ENCODE assay signal across 24 cellular contexts in the genomic region with DNA sequence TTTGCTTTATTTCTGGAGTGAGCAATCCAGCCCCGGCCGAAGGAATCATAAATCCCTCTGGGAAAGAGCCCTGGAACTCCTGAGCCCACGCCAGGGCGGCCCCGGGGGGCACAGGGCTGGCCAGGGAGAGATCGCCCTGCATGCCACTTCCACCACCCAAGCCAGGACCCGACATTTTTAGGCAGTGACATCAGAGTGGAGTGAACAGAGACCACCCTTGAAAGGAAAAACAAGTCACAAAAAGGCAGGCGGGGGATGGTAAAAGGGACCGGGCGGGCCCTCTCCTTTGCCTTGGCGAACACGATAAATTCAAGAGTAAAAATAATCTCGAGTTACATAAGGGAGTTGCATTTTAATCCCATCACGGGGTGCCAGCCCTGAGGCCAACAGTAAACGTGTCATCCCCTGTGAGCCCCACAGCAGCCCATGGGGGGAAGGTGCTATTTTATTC.
DNase-seq lines count a peak whose midpoint lies in the region; ATAC-seq and TF ChIP-seq lines count a peak whose summit lies in the region.
"Had no signal": no experiment of that assay in that cellular context is flagged by ENCODE, and none has a peak within 500 bp of the region (broad histone marks: within the 10 kb centered on the region; RNA-seq: fewer than 3 reads in every experiment).

No MANE protein-coding gene starts in this region.

- peak overlapping the region; percentile 83 for H3K27ac ChIP-seq in skeletal muscle tissue (ENCODE audit: low read depth, low read length)
- H3K27ac ChIP-seq in tibial nerve = no peak overlapping the region
- H3K27ac ChIP-seq: 22Rv1; BLaER1 treated with 17β-estradiol and CSF1 and Interleukin-3, amounts not matched to agents 10 nM and 100 nM; RWPE1 had no signal

- no peak for TF ChIP-seq EP300 in tibial nerve (IDR thresholded peaks at IDR 0.05)

- TF ChIP-seq CTCF in tibial nerve (IDR thresholded peaks at IDR 0.05) = no peak

- ATAC-seq in HG02642 (IDR thresholded peaks at IDR 0.05; ENCODE audit: poor library complexity, unreplicated experiment) = no peak
- ATAC-seq: CD8-positive, alpha-beta T cell; GM12878 had no signal

- intact Hi-C loops in cardiac septum (cut with DNase I) = no loop called here

- H3K4me1 ChIP-seq in skeletal muscle tissue (ENCODE audit: control insufficient read depth in 3 of 3, insufficient read depth in 3 of 3, low read length in 3 of 3) (peaks cover 0 to 17% (median 16%) of the 10 kb centered on the region in 3 donors), tibial nerve (peaks cover 0 to 3% (median 0%) of the 10 kb centered on the region in 4 donors)

- no peak for TF ChIP-seq POLR2A in tibial nerve (IDR thresholded peaks at IDR 0.05)

- DNase-seq in H7 = peak; percentile 44
- peak; percentile 41 for DNase-seq in cardiac septum (ENCODE audit: low spot score)
- peak; percentile 62 for DNase-seq in left kidney (ENCODE audit: low read depth, low spot score)
- no peak for DNase-seq in tibial nerve (ENCODE audit: low spot score in 2 of 2)
- DNase-seq in medulla oblongata (ENCODE audit: extremely low spot score) = no peak
- no peak for DNase-seq in NCI-H2171 treated with DMSO at 0.1 percent for 48 hours (lab: John Stamatoyannopoulos, UW)
- DNase-seq: ACHN; CD8-positive, alpha-beta T cell; DND-41; H9; HFFc6; KG1; NCI-H1092 treated with DMSO at 0.1 percent for 48 hours; NCI-H1436 treated with DMSO at 0.1 percent for 48 hours; NCI-H1930; NCI-H2227 treated with DMSO at 0.1 percent for 48 hours; NCI-H510A; NCI-H748 treated with DMSO at 0.1 percent for 48 hours had no signal

- H3K9ac ChIP-seq in skeletal muscle tissue (ENCODE audit: low read depth in 1 of 3, low read length in 3 of 3) = peak overlapping the region; percentile 33 to 56 (median 51)
- H3K9ac ChIP-seq: BLaER1 treated with 17β-estradiol and CSF1 and Interleukin-3, amounts not matched to agents 10 nM and 100 nM had no signal

- H3K9me3 ChIP-seq in skeletal muscle tissue (ENCODE audit: control insufficient read depth in 3 of 3, low read length in 3 of 3) = no peaks in the 10 kb centered on the region
- H3K9me3 ChIP-seq in tibial nerve = no peaks in the 10 kb centered on the region
- H3K9me3 ChIP-seq: BLaER1 treated with 17β-estradiol and CSF1 and Interleukin-3, amounts not matched to agents 10 nM and 100 nM had no signal

- H3K36me3 ChIP-seq in H7 (replicated peaks; ENCODE audit: control insufficient read depth, insufficient read depth, low read length) (no peaks in the 10 kb centered on the region), skeletal muscle tissue (ENCODE audit: control insufficient read depth in 3 of 3, insufficient read depth in 3 of 3, low read length in 3 of 3) (no peaks in the 10 kb centered on the region), tibial nerve (no peaks in the 10 kb centered on the region)
- H3K36me3 ChIP-seq: BLaER1 treated with 17β-estradiol and CSF1 and Interleukin-3, amounts not matched to agents 10 nM and 100 nM had no signal

- H3K27me3 ChIP-seq in H7 (ENCODE audit: control insufficient read depth, insufficient read depth, low read length) (no peaks in the 10 kb centered on the region), skeletal muscle tissue (ENCODE audit: control insufficient read depth in 3 of 3, insufficient read depth in 3 of 3, low read length in 3 of 3) (peaks cover 0 to 10% (median 6%) of the 10 kb centered on the region in 3 donors), tibial nerve (peaks cover 0 to 17% of the 10 kb centered on the region in 2 donors)
- H3K27me3 ChIP-seq: BLaER1 treated with 17β-estradiol and CSF1 and Interleukin-3, amounts not matched to agents 10 nM and 100 nM had no signal

- WGBS in tibial nerve, 2 donors = 47 to 56% methylated on average over 15 of the region's 15 CpGs

- H3K4me3 ChIP-seq in H7 (ENCODE audit: insufficient read depth, low read depth, low read length) = no peak overlapping the region
- peak overlapping the region in 2 of 3 donors; percentile 43 to 49 for H3K4me3 ChIP-seq in skeletal muscle tissue (ENCODE audit: low read length in 3 of 3)
- no peak overlapping the region for H3K4me3 ChIP-seq in tibial nerve
- H3K4me3 ChIP-seq: BLaER1 treated with 17β-estradiol and CSF1 and Interleukin-3, amounts not matched to agents 10 nM and 100 nM; GM12878 had no signal

Comparison
In these comparisons a context has a peak if more than half of its experiments do, and no peak if none do; other contexts are left out.
1. DNase-seq: peak in H7 (single experiment), cardiac septum (single experiment) and left kidney (single experiment); none in tibial nerve (0 of 2), medulla oblongata (single experiment) and NCI-H2171 treated with DMSO at 0.1 percent for 48 hours (single experiment).
2. H3K4me3 ChIP-seq: peak in skeletal muscle tissue (2 of 3); none in H7 (single experiment) and tibial nerve (0 of 4).